In genomic region chr19:18508585-18508984, GRCh38 we compare ENCODE assay signal across 14 cellular contexts. TPM values are rescaled to one million over a fixed set of nuclear protein-coding genes. Genes with fewer than 3 reads are reported as not detected.
DNase-seq lines count a peak whose midpoint lies in the region; ATAC-seq and TF ChIP-seq lines count a peak whose summit lies in the region.
"Had no signal": no experiment of that assay in that cellular context is flagged by ENCODE, and none has a peak within 500 bp of the region (broad histone marks: within the 10 kb centered on the region; RNA-seq: fewer than 3 reads in every experiment).

No MANE protein-coding gene starts in this region.

- intact Hi-C loops in activated CD8-positive, alpha-beta T cell treated with anti-CD3 and anti-CD28 coated beads for 36 hours (cut with micrococcal nuclease), result no loop called here
- intact Hi-C loops in left colon (cut with DNase I, micrococcal nuclease) (no loop called here), thyroid gland (cut with DNase I) (no loop called here)

- H3K4me1 Mint-ChIP-seq in activated T-cell treated with anti-CD3 and anti-CD28 coated beads, Interleukin-2, amount 50 U/mL, for 72 hours (ENCODE audit: low read depth), result peaks cover 56% of the 10 kb centered on the region
- H3K4me1 Mint-ChIP-seq in activated CD8-positive, alpha-beta T cell treated with anti-CD3 and anti-CD28 coated beads for 36 hours (ENCODE audit: low read depth), result peaks cover 68% of the 10 kb centered on the region

- no peak overlapping the region for H3K4me3 ChIP-seq in thyroid gland (replicated peaks in 1 of 3)
- no peak overlapping the region for H3K4me3 ChIP-seq in foreskin fibroblast (ENCODE audit: low read depth in 1 of 2, low read length in 2 of 2)
- H3K4me3 ChIP-seq: body of pancreas had no signal

- peak overlapping the region; percentile 40 for H3K27ac Mint-ChIP-seq in activated T-cell treated with anti-CD3 and anti-CD28 coated beads, Interleukin-2, amount 50 U/mL, for 72 hours
- peak overlapping the region; percentile 59 for H3K27ac Mint-ChIP-seq in activated CD8-positive, alpha-beta T cell treated with anti-CD3 and anti-CD28 coated beads for 36 hours

- 96% methylated on average over 3 to 7 of the region's 7 CpGs for WGBS in thyroid gland, 2 donors

- H3K4me3 Mint-ChIP-seq in activated T-cell treated with anti-CD3 and anti-CD28 coated beads, Interleukin-2, amount 50 U/mL, for 72 hours, result no peak overlapping the region
- no peak overlapping the region for H3K4me3 Mint-ChIP-seq in activated CD8-positive, alpha-beta T cell treated with anti-CD3 and anti-CD28 coated beads for 36 hours
- H3K4me3 Mint-ChIP-seq: activated CD4-positive, alpha-beta memory T cell treated with anti-CD3 and anti-CD28 coated beads for 36 hours had no signal

- DNase-seq in activated T-cell treated with anti-CD3 and anti-CD28 coated beads, Interleukin-2, amount 50 U/mL, for 72 hours, result no peak
- no peak for DNase-seq in activated T-cell treated with anti-CD3 and anti-CD28 coated beads for 4 hours
- no peak for DNase-seq in activated CD8-positive, alpha-beta T cell treated with anti-CD3 and anti-CD28 coated beads for 36 hours
- DNase-seq in left colon, result no peak
- no peak for DNase-seq in thyroid gland
- no peak for DNase-seq in occipital lobe (lab: John Stamatoyannopoulos, UW)
- no peak for DNase-seq in foreskin fibroblast
- DNase-seq: activated CD4-positive, alpha-beta memory T cell treated with anti-CD3 and anti-CD28 coated beads for 36 hours; activated gamma-delta T cell; body of pancreas; NCI-H2081 treated with DMSO at 0.1 percent for 48 hours; NCI-H774; SIG-M5 had no signal

- H3K27ac ChIP-seq in thyroid gland, result peak overlapping the region in 2 of 3 donors; percentile 36 to 51
- H3K27ac ChIP-seq: body of pancreas had no signal

- CTCF ChIA-PET in activated CD8-positive, alpha-beta T cell treated with anti-CD3 and anti-CD28 coated beads for 36 hours (lab: Charles Lee), result interaction anchor here (1.2 to 11.8 kb wide), 4 partner anchors 11 to 20 kb away, joined by 3 to 97 read pairs (median 12); partner anchors contain the start of gene ELL

- no peaks in the 10 kb centered on the region for H3K36me3 ChIP-seq in thyroid gland

- no peak for TF ChIP-seq CTCF in activated CD8-positive, alpha-beta T cell treated with anti-CD3 and anti-CD28 coated beads for 36 hours (IDR thresholded peaks at IDR 0.05)
- no peak for TF ChIP-seq CTCF in thyroid gland (IDR thresholded peaks at IDR 0.05)
- TF ChIP-seq CTCF in foreskin fibroblast (IDR thresholded peaks at IDR 0.05; ENCODE audit: low read depth, low read length), result no peak

- no peak for TF ChIP-seq POLR2A in thyroid gland (IDR thresholded peaks at IDR 0.05)

- H3K9me3 Mint-ChIP-seq in activated T-cell treated with anti-CD3 and anti-CD28 coated beads, Interleukin-2, amount 50 U/mL, for 72 hours, result no peaks in the 10 kb centered on the region
- no peaks in the 10 kb centered on the region for H3K9me3 Mint-ChIP-seq in activated CD8-positive, alpha-beta T cell treated with anti-CD3 and anti-CD28 coated beads for 36 hours
- H3K9me3 Mint-ChIP-seq: activated CD4-positive, alpha-beta memory T cell treated with anti-CD3 and anti-CD28 coated beads for 36 hours had no signal

- ATAC-seq in activated T-cell treated with anti-CD3 and anti-CD28 coated beads, Interleukin-2, amount 50 U/mL, for 72 hours (replicated peaks in 1 of 2), result no peak
- no peak for ATAC-seq in activated CD8-positive, alpha-beta T cell treated with anti-CD3 and anti-CD28 coated beads for 36 hours
- ATAC-seq in left colon, result peak; percentile 5
- ATAC-seq in GM18858 (IDR thresholded peaks at IDR 0.05; ENCODE audit: unreplicated experiment), result no peak
- ATAC-seq: body of pancreas had no signal

- H3K27me3 ChIP-seq in thyroid gland, result no peaks in the 10 kb centered on the region
- H3K27me3 ChIP-seq: body of pancreas had no signal

- H3K36me3 Mint-ChIP-seq in activated T-cell treated with anti-CD3 and anti-CD28 coated beads, Interleukin-2, amount 50 U/mL, for 72 hours (ENCODE audit: insufficient read depth in 2 of 2), result no peaks in the 10 kb centered on the region
- H3K36me3 Mint-ChIP-seq in activated CD8-positive, alpha-beta T cell treated with anti-CD3 and anti-CD28 coated beads for 36 hours (ENCODE audit: low read depth), result no peaks in the 10 kb centered on the region
- H3K36me3 Mint-ChIP-seq: activated CD4-positive, alpha-beta memory T cell treated with anti-CD3 and anti-CD28 coated beads for 36 hours had no signal

- no peaks in the 10 kb centered on the region for H3K27me3 Mint-ChIP-seq in activated T-cell treated with anti-CD3 and anti-CD28 coated beads, Interleukin-2, amount 50 U/mL, for 72 hours (ENCODE audit: low read depth)
- H3K27me3 Mint-ChIP-seq in activated CD8-positive, alpha-beta T cell treated with anti-CD3 and anti-CD28 coated beads for 36 hours, result no peaks in the 10 kb centered on the region
- H3K27me3 Mint-ChIP-seq: activated CD4-positive, alpha-beta memory T cell treated with anti-CD3 and anti-CD28 coated beads for 36 hours had no signal

- POLR2A ChIA-PET in activated CD8-positive, alpha-beta T cell treated with anti-CD3 and anti-CD28 coated beads for 36 hours (lab: Charles Lee), result interaction anchor here (1.1 kb wide), 1 partner anchor 13 kb away, joined by 3 read pairs; the partner anchor contains the start of gene ELL

- peaks cover 25 to 72% of the 10 kb centered on the region in 2 donors for H3K4me1 ChIP-seq in thyroid gland

- H3K9me3 ChIP-seq in thyroid gland, result no peaks in the 10 kb centered on the region
- H3K9me3 ChIP-seq: body of pancreas had no signal

RNA-seq across cellular contexts. Expression of gene ELL, which starts 13.3 kb away (rescaled TPM):
- 10 to 100 TPM; 25.9 to 32.3 TPM for total RNA-seq in activated T-cell treated with anti-CD3 and anti-CD28 coated beads, Interleukin-2, amount 50 U/mL, for 72 hours
- 10 to 100 TPM; 20.1 to 21.9 TPM for total RNA-seq in activated CD8-positive, alpha-beta T cell treated with anti-CD3 and anti-CD28 coated beads for 36 hours
- total RNA-seq in left colon (10 to 100 TPM; 18.1 to 19.1 TPM), thyroid gland (10 to 100 TPM; 10.8 to 31.0 (median 11.5) TPM), occipital lobe (6.6 TPM)

RNA-seq across cellular contexts. Expression of gene FKBP8, which starts 34.8 kb away (rescaled TPM):
- 100 to 1,000 TPM; 223 to 239 TPM for total RNA-seq in activated T-cell treated with anti-CD3 and anti-CD28 coated beads, Interleukin-2, amount 50 U/mL, for 72 hours
- total RNA-seq in activated CD8-positive, alpha-beta T cell treated with anti-CD3 and anti-CD28 coated beads for 36 hours, result 100 to 1,000 TPM; 216 to 220 TPM
- total RNA-seq in left colon (100 to 1,000 TPM; 174 to 197 TPM), thyroid gland (100 to 1,000 TPM; 238 to 394 (median 314) TPM), occipital lobe (118 TPM)

RNA-seq across cellular contexts. Expression of gene KXD1, which starts 49.1 kb away (rescaled TPM):
- 100 to 1,000 TPM; 127 to 139 TPM for total RNA-seq in activated T-cell treated with anti-CD3 and anti-CD28 coated beads, Interleukin-2, amount 50 U/mL, for 72 hours
- total RNA-seq in activated CD8-positive, alpha-beta T cell treated with anti-CD3 and anti-CD28 coated beads for 36 hours, result 100 to 1,000 TPM; 137 to 142 TPM
- total RNA-seq in left colon (10 to 100 TPM; 63.7 to 72.4 TPM), thyroid gland (100 to 1,000 TPM in 2 of 4 donors, 10 to 100 TPM in 2; 98.1 to 117 (median 103) TPM), occipital lobe (16.4 TPM)
